Comparison of ENCODE assay signal across 1 cellular context in the genomic region with DNA sequence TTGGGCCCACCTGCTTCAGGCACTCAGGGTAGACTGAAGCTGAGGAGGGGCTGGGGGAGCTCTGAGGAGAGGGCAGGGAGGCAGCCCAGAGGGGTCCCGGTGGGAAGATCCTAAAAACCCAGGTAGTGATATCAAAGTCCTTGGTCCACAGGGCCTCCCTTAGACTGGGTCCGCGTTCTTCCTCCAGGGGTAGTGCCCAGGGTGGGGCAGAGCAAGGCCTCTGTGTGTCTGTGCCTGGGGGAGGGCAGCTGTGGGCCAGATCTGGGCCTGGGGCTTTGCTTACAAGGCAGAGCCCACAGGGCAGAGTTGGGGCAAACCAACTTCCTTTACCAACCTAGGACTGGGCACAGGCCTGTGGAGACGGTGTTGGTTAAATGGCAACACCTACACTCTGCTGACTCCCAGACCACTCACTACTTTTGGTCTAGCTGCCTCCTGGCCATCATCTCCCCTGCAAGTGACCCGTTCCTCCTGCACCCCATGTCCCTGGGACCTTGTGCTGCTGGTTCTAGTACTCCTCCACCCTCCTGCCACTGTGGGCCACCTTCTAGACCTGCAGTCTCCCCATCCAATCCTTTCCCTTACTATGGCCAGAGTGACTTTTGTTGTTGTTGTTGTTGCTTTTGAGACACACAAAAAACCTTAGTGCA.
TF ChIP-seq lines count a peak whose summit lies in the region.

No MANE protein-coding gene starts in this region.

TF ChIP-seq in endothelial cell of umbilical vein, 7 proteins besides CTCF, POLR2A, EP300 and RAD21:
- TF ChIP-seq POLR2AphosphoS5 (IDR thresholded peaks at IDR 0.05; ENCODE audit: insufficient read depth, low read depth, low read length) (peak; percentile 33), MYC (IDR thresholded peaks at IDR 0.05; ENCODE audit: low read depth, low read length) (no peak)
